Comparison of ENCODE assay signal across 29 cellular contexts in the genomic region with DNA sequence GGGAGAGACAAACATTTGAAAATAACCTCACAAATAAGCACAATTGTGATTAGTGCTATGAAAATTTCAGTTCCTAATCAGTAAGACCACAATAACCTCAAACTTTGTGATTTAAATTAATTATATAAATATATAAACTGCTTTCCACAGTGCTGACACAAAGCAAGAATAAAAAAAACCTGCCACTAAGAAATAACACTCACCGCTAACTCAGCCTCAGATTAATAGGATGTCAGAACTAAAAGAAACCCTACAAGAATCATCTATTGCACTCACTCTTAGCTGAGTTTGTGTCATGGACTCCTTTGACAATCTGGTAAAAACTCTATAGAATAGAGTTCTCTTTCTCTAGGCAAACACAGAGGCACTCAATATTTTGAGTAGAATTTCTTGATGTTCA.
"Had no signal": no experiment of that assay in that cellular context is flagged by ENCODE, and none has a peak within 500 bp of the region (broad histone marks: within the 10 kb centered on the region; RNA-seq: fewer than 3 reads in every experiment).

No MANE protein-coding gene starts in this region.

- H3K9me3 Mint-ChIP-seq: natural killer cell; neural progenitor cell; stimulated activated effector memory CD8-positive, alpha-beta T cell treated with anti-CD3 and anti-CD28 coated beads, Interleukin-12 subunit alpha, Interleukin-12 subunit beta, amount 100 ng/mL, for 72 hours; stimulated activated naive CD8-positive, alpha-beta T cell treated with anti-CD3 and anti-CD28 coated beads, Interleukin-15, amount 100 ng/mL, for 72 hours had no signal

- H3K79me2 ChIP-seq: parathyroid adenoma had no signal

- H3K36me3 Mint-ChIP-seq: natural killer cell; neural progenitor cell; stimulated activated effector memory CD8-positive, alpha-beta T cell treated with anti-CD3 and anti-CD28 coated beads, Interleukin-12 subunit alpha, Interleukin-12 subunit beta, amount 100 ng/mL, for 72 hours; type B pancreatic cell had no signal

- H3K4me1 ChIP-seq: neural progenitor cell, parathyroid adenoma, psoas muscle, sigmoid colon, suprapubic skin, testis, upper lobe of right lung, uterus had no signal

- H3K4me3 ChIP-seq: neural progenitor cell, ovary, psoas muscle, right lobe of liver, sigmoid colon, suprapubic skin, testis, tibial artery, transverse colon, upper lobe of right lung, uterus had no signal

- H3K27me3 ChIP-seq: neural progenitor cell, ovary, right lobe of liver, sigmoid colon, suprapubic skin, testis, tibial artery, transverse colon, upper lobe of right lung, uterus had no signal

- FAIRE-seq: small intestine had no signal

- H3K9ac ChIP-seq: neural progenitor cell, parathyroid adenoma had no signal

- H2AFZ ChIP-seq: neural progenitor cell, parathyroid adenoma had no signal

- H3K36me3 ChIP-seq: neural progenitor cell, ovary, right lobe of liver, sigmoid colon, suprapubic skin, transverse colon, upper lobe of right lung, uterus had no signal

- H3K4me2 ChIP-seq: neural progenitor cell had no signal

- H3K9me3 ChIP-seq: ovary, psoas muscle, right lobe of liver, sigmoid colon, suprapubic skin, testis, tibial artery, transverse colon, upper lobe of right lung, uterus had no signal

- DNase-seq: natural killer cell; occipital lobe; ovary; posterior cingulate gyrus; psoas muscle; right cardiac atrium; right lobe of liver; sigmoid colon; small intestine; stimulated activated CD4-positive, alpha-beta T cell treated with anti-CD3 and anti-CD28 coated beads, Interleukin-15, amount 100 ng/mL, for 24 hours; stimulated activated CD4-positive, alpha-beta T cell treated with anti-CD3 and anti-CD28 coated beads, Interleukin-2, amount 100 ng/mL, for 24 hours; stimulated activated CD4-positive, alpha-beta T cell treated with anti-CD3 and anti-CD28 coated beads, Interleukin-2, amount 100 ng/mL, for 48 hours; stimulated activated CD4-positive, alpha-beta T cell treated with anti-CD3 and anti-CD28 coated beads, Interleukin-4, amount 100 ng/mL, for 24 hours; stimulated activated naive CD4-positive, alpha-beta T cell; stimulated activated naive CD8-positive, alpha-beta T cell treated with anti-CD3 and anti-CD28 coated beads, Interleukin-15, amount 100 ng/mL, for 72 hours; stimulated activated naive CD8-positive, alpha-beta T cell treated with anti-CD3 and anti-CD28 coated beads, Interleukin-15, Interleukin-2, amounts not matched to agents 100 U/mL and 50 U/mL, for 24 hours; substantia nigra; testis; tibial artery; transverse colon; upper lobe of right lung; uterus had no signal

- H3K4me3 Mint-ChIP-seq: natural killer cell, nephron, neural progenitor cell, type B pancreatic cell had no signal

- H3K27me3 Mint-ChIP-seq: type B pancreatic cell had no signal

- ATAC-seq: natural killer cell, psoas muscle, right cardiac atrium had no signal

- H3K27ac Mint-ChIP-seq: natural killer cell, neural progenitor cell, progenitor cell of endocrine pancreas, type B pancreatic cell had no signal

- H3K4me1 Mint-ChIP-seq: natural killer cell, neural progenitor cell had no signal

- H3K27ac ChIP-seq: neural progenitor cell, ovary, parathyroid adenoma, psoas muscle, right lobe of liver, sigmoid colon, suprapubic skin, testis, tibial artery, transverse colon, upper lobe of right lung, uterus had no signal
